8 cellular contexts compared by ENCODE assay signal in the genomic region with DNA sequence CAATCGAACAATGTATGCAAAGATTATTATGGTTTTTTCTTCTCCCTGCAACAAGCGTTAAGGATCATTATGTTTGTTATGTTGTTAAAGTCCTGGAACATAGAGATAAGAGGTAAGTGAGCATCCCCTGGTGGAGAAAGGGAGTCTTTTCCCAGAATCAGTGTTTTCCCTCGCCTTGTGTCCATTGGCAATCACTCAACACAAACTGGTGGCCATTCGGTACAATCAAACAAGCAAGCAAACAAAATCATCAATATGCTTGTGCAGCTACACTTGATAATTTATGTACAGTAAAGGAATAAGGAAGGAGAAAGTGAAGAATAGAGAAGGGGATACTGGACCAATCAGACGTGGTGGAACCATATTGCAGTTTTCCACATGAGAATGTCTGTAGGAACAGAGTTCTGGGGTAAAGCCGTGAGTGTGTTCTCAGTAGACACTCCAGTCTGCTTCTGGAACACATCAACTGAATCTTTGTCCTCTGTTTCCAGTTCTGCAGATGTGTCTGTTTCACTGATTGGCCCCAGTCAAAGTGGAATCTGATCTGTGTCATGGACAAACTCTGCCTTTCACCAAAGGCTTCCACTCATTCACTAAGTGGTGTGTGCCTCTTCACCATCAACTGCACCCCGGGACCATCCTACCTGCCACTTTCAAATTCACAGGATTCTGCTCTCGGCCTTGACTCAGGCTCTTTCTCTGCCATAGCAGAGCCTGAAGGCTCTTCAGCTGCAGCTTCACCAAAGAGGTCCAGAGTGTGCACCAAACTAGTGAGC.
DNase-seq lines count a peak whose midpoint lies in the region; ATAC-seq and TF ChIP-seq lines count a peak whose summit lies in the region.

No MANE protein-coding gene starts in this region.

- intact Hi-C loops in Caco-2 (cut with micrococcal nuclease; ENCODE audit: unreplicated experiment), result loop anchor here (1.0 kb wide), 2 partner anchors 213 to 238 kb away; a partner anchor contains a TSS

- no peak overlapping the region for H3K27ac Mint-ChIP-seq in Caco-2 (ENCODE audit: unreplicated experiment)
- no peak overlapping the region for H3K27ac Mint-ChIP-seq in type B pancreatic cell

- peaks cover 6% of the 10 kb centered on the region; the same call in 1 of the 2 replicates for H3K4me1 ChIP-seq in Caco-2

- no peaks in the 10 kb centered on the region for H3K36me3 ChIP-seq in Caco-2 (ENCODE audit: control insufficient read depth, insufficient read depth, low read length)

- H3K9me3 Mint-ChIP-seq in Caco-2 (ENCODE audit: unreplicated experiment) (no peaks in the 10 kb centered on the region), type B pancreatic cell (no peaks in the 10 kb centered on the region)

- H3K36me3 Mint-ChIP-seq in Caco-2 (ENCODE audit: insufficient read depth, unreplicated experiment), result peaks cover 12% of the 10 kb centered on the region
- no peaks in the 10 kb centered on the region for H3K36me3 Mint-ChIP-seq in type B pancreatic cell

- H3K27me3 ChIP-seq in Caco-2 (replicated peaks; ENCODE audit: control insufficient read depth, insufficient read depth, low read length) (no peaks in the 10 kb centered on the region), HL-60 (ENCODE audit: insufficient read depth, poor library complexity, severe bottlenecking) (peaks cover 18% of the 10 kb centered on the region)

- ATAC-seq in GM21515 (IDR thresholded peaks at IDR 0.05; ENCODE audit: unreplicated experiment), result no peak
- no peak for ATAC-seq in GM18498 (IDR thresholded peaks at IDR 0.05; ENCODE audit: unreplicated experiment)

- no TSS peak for BruUV-seq in Caco-2 (replicated peaks; lab: Mats Ljungman, UMichigan)

- H3K4me1 Mint-ChIP-seq in Caco-2 (ENCODE audit: low read depth, unreplicated experiment) (peaks cover 8% of the 10 kb centered on the region), type B pancreatic cell (ENCODE audit: unreplicated experiment) (peaks cover 10% of the 10 kb centered on the region)

- no peaks in the 10 kb centered on the region for H3K9me3 ChIP-seq in Caco-2

- H3K4me3 Mint-ChIP-seq in Caco-2 (ENCODE audit: unreplicated experiment) (no peak overlapping the region), type B pancreatic cell (no peak overlapping the region)

- H3K4me3 ChIP-seq in Caco-2 (ENCODE audit: low read depth, low read length) (no peak overlapping the region), HL-60 (replicated peaks; ENCODE audit: insufficient read depth, low read length) (no peak overlapping the region), fibroblast of villous mesenchyme (ENCODE audit: low read depth, low read length) (no peak overlapping the region)

- peak; percentile 48 to 77 for TF ChIP-seq CTCF in Caco-2 (IDR thresholded peaks at IDR 0.05; ENCODE audit: insufficient read depth in 1 of 2, low read depth in 1 of 2, low read length in 1 of 2, severe bottlenecking in 1 of 2, unreplicated experiment in 1 of 2)
- peak; percentile 8 for TF ChIP-seq CTCF in HL-60 (IDR thresholded peaks at IDR 0.05; ENCODE audit: insufficient read depth, low read length)
- TF ChIP-seq CTCF in fibroblast of villous mesenchyme (IDR thresholded peaks at IDR 0.05; ENCODE audit: insufficient read depth, low read depth, low read length), result peak; percentile 88
- peak; percentile 70 for TF ChIP-seq CTCF in type B pancreatic cell (conservative IDR thresholded peaks at IDR 0.05)

- POLR2A ChIA-PET in Caco-2 (lab: Charles Lee), result no interaction called here

- H3K27me3 Mint-ChIP-seq in Caco-2 (ENCODE audit: insufficient read depth, unreplicated experiment), result no peaks in the 10 kb centered on the region
- H3K27me3 Mint-ChIP-seq in type B pancreatic cell, result peaks cover 10% of the 10 kb centered on the region

- peak in 1 of 2 experiments; percentile 27 for DNase-seq in Caco-2
- DNase-seq in HL-60 (ENCODE audit: low read depth in 1 of 2, low spot score in 1 of 2), result no peak
- DNase-seq in RPMI7951 (ENCODE audit: low read depth), result peak; percentile 23
- DNase-seq in fibroblast of villous mesenchyme (ENCODE audit: low read depth), result peak; percentile 62
- no peak for DNase-seq in type B pancreatic cell (ENCODE audit: extremely low spot score, unreplicated experiment)
- no peak for DNase-seq in activated T-cell treated with anti-CD3 and anti-CD28 coated beads for 4 hours

- H3K27ac ChIP-seq in HL-60 (replicated peaks), result no peak overlapping the region

- CTCF ChIA-PET in Caco-2 (lab: Charles Lee), result no interaction called here

Comparison
In these comparisons a context has a peak if more than half of its experiments do, and no peak if none do; other contexts are left out.
1. DNase-seq: peak in RPMI7951 (single experiment) and fibroblast of villous mesenchyme (single experiment); none in HL-60 (0 of 2), type B pancreatic cell (single experiment) and activated T-cell treated with anti-CD3 and anti-CD28 coated beads for 4 hours (single experiment).
2. CTCF ChIP-seq: peak in every context shown above with its lines; median percentile 88 in fibroblast of villous mesenchyme; 70 in type B pancreatic cell; 62 in Caco-2; 8 in HL-60.